8 cellular contexts compared by ENCODE assay signal in genomic region chr2:162333968-162334367, GRCh38. TPM values are rescaled to one million over a fixed set of nuclear protein-coding genes. Genes with fewer than 3 reads are reported as not detected.
DNase-seq lines count a peak whose midpoint lies in the region; ATAC-seq and TF ChIP-seq lines count a peak whose summit lies in the region.

No MANE protein-coding gene starts in this region.

- peak; percentile 63 for TF ChIP-seq CTCF in H9 (conservative IDR thresholded peaks at IDR 0.05)
- TF ChIP-seq CTCF in NB4 (IDR thresholded peaks at IDR 0.05; ENCODE audit: low read depth, low read length) = peak; percentile 56
- TF ChIP-seq CTCF in body of pancreas (IDR thresholded peaks at IDR 0.05) = peak in 4 of 7 experiments; percentile 20 to 40 (median 26)
- TF ChIP-seq CTCF in nephron progenitor cell (IDR thresholded peaks at IDR 0.05) = peak; percentile 32

- H3K23me2 ChIP-seq in H9 (ENCODE audit: insufficient read length, low read depth, low read length, poor library complexity, severe bottlenecking) = no peaks in the 10 kb centered on the region

- H3K79me1 ChIP-seq in H9 (ENCODE audit: insufficient read depth, low read depth, low read length, poor library complexity, severe bottlenecking) = no peaks in the 10 kb centered on the region

- H2BK120ac ChIP-seq in H9 (ENCODE audit: low read depth, low read length, poor library complexity, severe bottlenecking) = no peak overlapping the region

- no peak overlapping the region for H3K23ac ChIP-seq in H9 (ENCODE audit: insufficient read length, low read depth, low read length)

- no peak overlapping the region for H4K5ac ChIP-seq in H9 (ENCODE audit: insufficient read length, low read depth, low read length)

- H3K36me3 Mint-ChIP-seq in H9 (ENCODE audit: insufficient read depth in 1 of 3, low read depth in 3 of 3) = no peaks in the 10 kb centered on the region
- H3K36me3 Mint-ChIP-seq in nephron progenitor cell (ENCODE audit: low read depth) = no peaks in the 10 kb centered on the region

- no peaks in the 10 kb centered on the region for H3K27me3 ChIP-seq in H9 (ENCODE audit: insufficient read depth, low read length)
- H3K27me3 ChIP-seq in body of pancreas = no peaks in the 10 kb centered on the region

- no peaks in the 10 kb centered on the region for H3K79me2 ChIP-seq in H9 (ENCODE audit: insufficient read depth, low read length)

- H4K91ac ChIP-seq in H9 (ENCODE audit: insufficient read length, low read depth, low read length) = no peak overlapping the region

- H3K27me3 Mint-ChIP-seq in H9 (ENCODE audit: low read depth) (peaks cover 5% of the 10 kb centered on the region), nephron progenitor cell (ENCODE audit: low read depth, poor library complexity) (peaks cover 12% of the 10 kb centered on the region)

- H2BK5ac ChIP-seq in H9 (ENCODE audit: insufficient read length, low read length) = no peak overlapping the region

- H3K9me3 ChIP-seq in H9 (ENCODE audit: control insufficient read depth, low read depth, low read length) = no peaks in the 10 kb centered on the region
- H3K9me3 ChIP-seq in body of pancreas = no peaks in the 10 kb centered on the region

- WGBS in H9 (ENCODE audit: extremely low coverage, insufficient read length, low lambda C conversion rate) = no CpG with 5 or more reads among the region's 3 CpGs
- WGBS in body of pancreas, 2 donors = 45 to 63% methylated on average over 3 of the region's 3 CpGs

- H2BK15ac ChIP-seq in H9 (ENCODE audit: low read depth, low read length) = no peak overlapping the region

- H3K36me3 ChIP-seq in body of pancreas (replicated peaks in 1 of 2; ENCODE audit: insufficient read depth in 1 of 2, low read depth in 2 of 2) = no peaks in the 10 kb centered on the region

- TF ChIP-seq POLR2A in NB4 (IDR thresholded peaks at IDR 0.05; ENCODE audit: extremely low read depth, insufficient read length) (no peak), body of pancreas (IDR thresholded peaks at IDR 0.05) (no peak)

- no peak for ATAC-seq in body of pancreas
- no peak for ATAC-seq in HG03469 (IDR thresholded peaks at IDR 0.05; ENCODE audit: unreplicated experiment)

- no peak overlapping the region for H3K4me3 Mint-ChIP-seq in H9
- H3K4me3 Mint-ChIP-seq in nephron progenitor cell = no peak overlapping the region

- H2BK12ac ChIP-seq in H9 (ENCODE audit: insufficient read length, low read depth, low read length) = no peak overlapping the region

- H3K4me3 ChIP-seq in NB4 (ENCODE audit: low read depth, low read length) (no peak overlapping the region), body of pancreas (no peak overlapping the region)

- no peaks in the 10 kb centered on the region for H4K20me1 ChIP-seq in H9 (ENCODE audit: control insufficient read depth, insufficient read depth, insufficient read length)

- DNase-seq in stimulated activated CD4-positive, alpha-beta T cell treated with anti-CD3 and anti-CD28 coated beads, Interleukin-4, amount 100 ng/mL, for 24 hours = peak; percentile 12
- DNase-seq in stimulated activated CD4-positive, alpha-beta T cell treated with anti-CD3 and anti-CD28 coated beads, Interleukin-2, amount 100 ng/mL, for 48 hours = no peak
- DNase-seq in H9 = peak; percentile 36
- DNase-seq in NB4 (ENCODE audit: low read depth) = peak; percentile 43
- DNase-seq in body of pancreas = peak in 3 of 4 donors; percentile 14 to 47 (median 21)
- DNase-seq in nephron progenitor cell = peak; percentile 16
- no peak for DNase-seq in NK-92 (lab: John Stamatoyannopoulos, UW; ENCODE audit: unreplicated experiment)

- no peak overlapping the region for H3K4ac ChIP-seq in H9 (ENCODE audit: low read depth, low read length)

- H4K8ac ChIP-seq in H9 (replicated peaks; ENCODE audit: insufficient read length, low read depth, low read length) = no peak overlapping the region

- H3K4me1 ChIP-seq in H9 (ENCODE audit: insufficient read depth, low read length) = no peaks in the 10 kb centered on the region
- no peaks in the 10 kb centered on the region for H3K4me1 ChIP-seq in body of pancreas

- H3K4me1 Mint-ChIP-seq in H9 (no peaks in the 10 kb centered on the region), nephron progenitor cell (no peaks in the 10 kb centered on the region)

- no peak overlapping the region for H3T11ph ChIP-seq in H9 (ENCODE audit: low read length)

- H2AFZ ChIP-seq in H9 (ENCODE audit: low read length) = no peak overlapping the region

- H3K9me3 Mint-ChIP-seq in H9 = no peaks in the 10 kb centered on the region
- no peaks in the 10 kb centered on the region for H3K9me3 Mint-ChIP-seq in nephron progenitor cell

- H3K9ac ChIP-seq in H9 (ENCODE audit: extremely low read depth, insufficient read length, low read length) = no peak overlapping the region

- intact Hi-C loops in body of pancreas (cut with DNase I) = no loop called here

- H3K56ac ChIP-seq in H9 (ENCODE audit: insufficient read length, low read depth, low read length) = no peak overlapping the region

- no peak overlapping the region for H3K27ac ChIP-seq in H9 (ENCODE audit: insufficient read length, low read depth, low read length)
- no peak overlapping the region for H3K27ac ChIP-seq in body of pancreas

- no peak overlapping the region for H3K14ac ChIP-seq in H9 (ENCODE audit: insufficient read depth, low read length)

- no peak overlapping the region; a peak in 1 of 7 replicates for H3K27ac Mint-ChIP-seq in H9
- H3K27ac Mint-ChIP-seq in nephron progenitor cell = no peak overlapping the region

- H2BK20ac ChIP-seq in H9 (ENCODE audit: low read depth, low read length, poor library complexity, severe bottlenecking) = no peak overlapping the region

- H3K4me2 ChIP-seq in H9 (ENCODE audit: insufficient read depth, insufficient read length, low read length) = no peak overlapping the region

- no peak overlapping the region for H2AK5ac ChIP-seq in H9 (ENCODE audit: insufficient read length, low read length)

- no peak overlapping the region for H3K18ac ChIP-seq in H9 (ENCODE audit: insufficient read length, low read depth, low read length)

RNA-seq across cellular contexts. Expression of gene GCA, which starts 10.0 kb away (rescaled TPM):
- total RNA-seq in H9 (2021) (31.0 and 32.9 TPM in 2 replicates), body of pancreas (10 to 100 TPM; 14.0 to 15.2 TPM)

RNA-seq across cellular contexts. Expression of gene IFIH1, which starts 15.5 kb away (rescaled TPM):
- 0.81 and 1.1 TPM in 2 replicates for total RNA-seq in H9 (2021)
- total RNA-seq in body of pancreas = 10 to 100 TPM; 12.5 to 13.2 TPM

Comparison
In these comparisons a context has a peak if more than half of its experiments do, and no peak if none do; other contexts are left out.
1. DNase-seq: peak in stimulated activated CD4-positive, alpha-beta T cell treated with anti-CD3 and anti-CD28 coated beads, Interleukin-4, amount 100 ng/mL, for 24 hours (single experiment), H9 (single experiment), NB4 (single experiment), body of pancreas (3 of 4) and nephron progenitor cell (single experiment); none in stimulated activated CD4-positive, alpha-beta T cell treated with anti-CD3 and anti-CD28 coated beads, Interleukin-2, amount 100 ng/mL, for 48 hours (0 of 2) and NK-92 (single experiment).
2. Peak in every context shown above with its lines, with median percentiles within 50 percentile points of each other: CTCF ChIP-seq.